8 cellular contexts compared by ENCODE assay signal in genomic region chr15:43105077-43105769, GRCh38. TPM values are rescaled to one million over a fixed set of nuclear protein-coding genes. Genes with fewer than 3 reads are reported as not detected.
DNase-seq lines count a peak whose midpoint lies in the region; ATAC-seq, FAIRE-seq and TF ChIP-seq lines count a peak whose summit lies in the region.

No MANE protein-coding gene starts in this region.

- H3K27me3 ChIP-seq in pancreas: no peaks in the 10 kb centered on the region

- peaks cover 50% of the 10 kb centered on the region for H3K4me1 Mint-ChIP-seq in activated T-helper 1 cell treated with anti-CD3 and anti-CD28 coated beads, Interleukin-12 subunit alpha, Interleukin-12 subunit beta, Interleukin-2, Interleukin-4 antibody, amounts not matched to agents 30 ng/mL and 10 ng/mL and 1 ng/mL, durations not matched to agents 14 hours and 24 hours and 36 hours (ENCODE audit: low read depth)
- peaks cover 3% of the 10 kb centered on the region for H3K4me1 Mint-ChIP-seq in glutamatergic neuron (ENCODE audit: low read depth, unreplicated experiment)

- H3K27me3 Mint-ChIP-seq in activated T-helper 1 cell treated with anti-CD3 and anti-CD28 coated beads, Interleukin-12 subunit alpha, Interleukin-12 subunit beta, Interleukin-2, Interleukin-4 antibody, amounts not matched to agents 30 ng/mL and 10 ng/mL and 1 ng/mL, durations not matched to agents 14 hours and 24 hours and 36 hours (ENCODE audit: insufficient read depth): no peaks in the 10 kb centered on the region
- H3K27me3 Mint-ChIP-seq in glutamatergic neuron (ENCODE audit: unreplicated experiment): no peaks in the 10 kb centered on the region

- peak overlapping the region; percentile 45 to 74 (median 69) for H3K4me3 ChIP-seq in pancreas

- no peaks in the 10 kb centered on the region for H3K9me3 Mint-ChIP-seq in activated T-helper 1 cell treated with anti-CD3 and anti-CD28 coated beads, Interleukin-12 subunit alpha, Interleukin-12 subunit beta, Interleukin-2, Interleukin-4 antibody, amounts not matched to agents 30 ng/mL and 10 ng/mL and 1 ng/mL, durations not matched to agents 14 hours and 24 hours and 36 hours
- H3K9me3 Mint-ChIP-seq in glutamatergic neuron (ENCODE audit: unreplicated experiment): no peaks in the 10 kb centered on the region

- intact Hi-C loops in activated T-helper 1 cell treated with anti-CD3 and anti-CD28 coated beads, Interleukin-12 subunit alpha, Interleukin-12 subunit beta, Interleukin-2, Interleukin-4 antibody, amounts not matched to agents 30 ng/mL and 10 ng/mL and 1 ng/mL, durations not matched to agents 14 hours and 24 hours and 36 hours (cut with micrococcal nuclease): loop anchor here (1.0 to 5.0 kb wide), 2 partner anchors 267 to 832 kb away; partner anchors contain the start of genes GANC, TMEM87A, TUBGCP4 and ZSCAN29
- intact Hi-C loops in pancreas (cut with DNase I): no loop called here

- peaks cover 27% of the 10 kb centered on the region for H3K36me3 Mint-ChIP-seq in activated T-helper 1 cell treated with anti-CD3 and anti-CD28 coated beads, Interleukin-12 subunit alpha, Interleukin-12 subunit beta, Interleukin-2, Interleukin-4 antibody, amounts not matched to agents 30 ng/mL and 10 ng/mL and 1 ng/mL, durations not matched to agents 14 hours and 24 hours and 36 hours (ENCODE audit: low read depth)
- no peaks in the 10 kb centered on the region for H3K36me3 Mint-ChIP-seq in glutamatergic neuron (ENCODE audit: unreplicated experiment)

- peak; percentile 14 for ATAC-seq in GM19452 (IDR thresholded peaks at IDR 0.05; ENCODE audit: unreplicated experiment)
- peak; percentile 85 to 86 (median 86) for ATAC-seq in pancreas
- ATAC-seq in GM21528 (IDR thresholded peaks at IDR 0.05; ENCODE audit: low FRiP score, unreplicated experiment): no peak

- no peaks in the 10 kb centered on the region for H3K36me3 ChIP-seq in pancreas

- peak overlapping the region; percentile 72 to 81 (median 78) for H3K27ac ChIP-seq in pancreas

- H3K4me3 Mint-ChIP-seq in activated T-helper 1 cell treated with anti-CD3 and anti-CD28 coated beads, Interleukin-12 subunit alpha, Interleukin-12 subunit beta, Interleukin-2, Interleukin-4 antibody, amounts not matched to agents 30 ng/mL and 10 ng/mL and 1 ng/mL, durations not matched to agents 14 hours and 24 hours and 36 hours: peak overlapping the region; percentile 90
- peak overlapping the region; percentile 94 for H3K4me3 Mint-ChIP-seq in glutamatergic neuron (ENCODE audit: unreplicated experiment)

- 6% methylated on average over 12 of the region's 12 CpGs for WGBS in pancreas, 2 donors

- TF ChIP-seq CTCF in glutamatergic neuron (IDR thresholded peaks at IDR 0.05; ENCODE audit: partially characterized antibody, unreplicated experiment) (no peak), pancreas (IDR thresholded peaks at IDR 0.05) (no peak)

- peak overlapping the region; percentile 92 for H3K27ac Mint-ChIP-seq in activated T-helper 1 cell treated with anti-CD3 and anti-CD28 coated beads, Interleukin-12 subunit alpha, Interleukin-12 subunit beta, Interleukin-2, Interleukin-4 antibody, amounts not matched to agents 30 ng/mL and 10 ng/mL and 1 ng/mL, durations not matched to agents 14 hours and 24 hours and 36 hours
- H3K27ac Mint-ChIP-seq in glutamatergic neuron (ENCODE audit: unreplicated experiment): peak overlapping the region; percentile 93

- no peaks in the 10 kb centered on the region for H3K9me3 ChIP-seq in pancreas

- H3K4me1 ChIP-seq in pancreas: peaks cover 3 to 22% (median 13%) of the 10 kb centered on the region in 3 donors

- no peak for FAIRE-seq in pancreas (lab: Jason Lieb, UNC)

- DNase-seq in Ammon's horn (ENCODE audit: low spot score) (peak; percentile 31), M059J (ENCODE audit: low read depth) (peak; percentile 18), glutamatergic neuron (no peak), pancreas (peak in 4 of 6 donors; percentile 28 to 65 (median 62)), MV-4-11 (lab: John Stamatoyannopoulos, UW) (no peak)
- peak; percentile 11 for DNase-seq in activated T-helper 1 cell treated with anti-CD3 and anti-CD28 coated beads, Interleukin-12 subunit alpha, Interleukin-12 subunit beta, Interleukin-2, Interleukin-4 antibody, amounts not matched to agents 30 ng/mL and 10 ng/mL and 1 ng/mL, durations not matched to agents 14 hours and 24 hours and 36 hours (ENCODE audit: low spot score)

RNA-seq across cellular contexts. Expression of gene UBR1, which starts 0.6 kb away (rescaled TPM):
- total RNA-seq in M059J (2014; rRNA removed; shearing (Covaris generic)): 15.2 and 19.1 TPM in 2 replicates
- 29.1 and 35.3 TPM in 2 replicates for total RNA-seq in activated T-helper 1 cell treated with anti-CD3 and anti-CD28 coated beads, Interleukin-12 subunit alpha, Interleukin-12 subunit beta, Interleukin-2, Interleukin-4 antibody, amounts not matched to agents 30 ng/mL and 10 ng/mL and 1 ng/mL, durations not matched to agents 14 hours and 24 hours and 36 hours
- 39.9 TPM for total RNA-seq in glutamatergic neuron (ENCODE audit: unreplicated experiment)
- 10 to 100 TPM; 13.3 to 19.8 (median 14.7) TPM for total RNA-seq in pancreas
- polyA plus RNA-seq in pancreas: 1 to 10 TPM; 4.6 to 5.7 TPM

RNA-seq across cellular contexts. Expression of gene TMEM62, which starts 28.2 kb away (rescaled TPM):
- 32.7 and 35.8 TPM in 2 replicates for total RNA-seq in M059J (2014; rRNA removed; shearing (Covaris generic))
- 16.4 and 18.6 TPM in 2 replicates for total RNA-seq in activated T-helper 1 cell treated with anti-CD3 and anti-CD28 coated beads, Interleukin-12 subunit alpha, Interleukin-12 subunit beta, Interleukin-2, Interleukin-4 antibody, amounts not matched to agents 30 ng/mL and 10 ng/mL and 1 ng/mL, durations not matched to agents 14 hours and 24 hours and 36 hours
- total RNA-seq in glutamatergic neuron (ENCODE audit: unreplicated experiment) (19.1 TPM), pancreas (10 to 100 TPM in 4 of 6 donors, 1 to 10 TPM in 2; 8.1 to 14.7 (median 10.2) TPM)
- 10 to 100 TPM; 13.9 to 16.8 TPM for polyA plus RNA-seq in pancreas

Comparison
In these comparisons a context has a peak if more than half of its experiments do, and no peak if none do; other contexts are left out.
1. DNase-seq: peak in Ammon's horn (single experiment), M059J (single experiment), activated T-helper 1 cell treated with anti-CD3 and anti-CD28 coated beads, Interleukin-12 subunit alpha, Interleukin-12 subunit beta, Interleukin-2, Interleukin-4 antibody, amounts not matched to agents 30 ng/mL and 10 ng/mL and 1 ng/mL, durations not matched to agents 14 hours and 24 hours and 36 hours (single experiment) and pancreas (4 of 6); none in glutamatergic neuron (single experiment) and MV-4-11 (single experiment).